8 cellular contexts compared by ENCODE assay signal in the genomic region with DNA sequence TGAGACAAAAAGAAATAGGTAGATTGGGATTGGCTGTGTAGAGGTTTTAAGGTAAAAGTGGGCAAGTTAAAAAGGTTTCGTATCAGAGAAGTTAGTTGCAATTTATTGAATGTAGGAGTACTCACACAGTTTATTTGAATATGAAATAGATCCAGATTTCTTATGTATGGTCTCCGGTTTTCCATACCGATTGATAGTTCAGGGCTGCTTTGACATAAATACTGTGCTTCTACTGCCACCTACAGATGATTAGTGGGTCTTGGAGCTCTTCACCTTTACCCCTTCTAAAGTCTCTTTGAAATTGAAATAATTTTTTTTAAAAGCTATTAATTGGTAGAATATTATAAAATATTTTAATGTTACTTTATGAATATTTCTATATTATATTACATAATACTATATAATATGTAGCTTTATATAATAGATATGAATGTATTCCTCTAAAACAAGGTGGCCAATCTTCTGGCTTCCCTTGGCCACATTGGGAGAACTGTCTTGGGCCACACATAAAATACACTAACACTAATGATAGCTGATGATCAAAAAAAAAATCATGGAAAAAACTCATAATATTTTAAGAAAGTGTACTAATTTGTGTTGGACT. TPM values are rescaled to one million over a fixed set of nuclear protein-coding genes. Genes with fewer than 3 reads are reported as not detected.
DNase-seq lines count a peak whose midpoint lies in the region; ATAC-seq and TF ChIP-seq lines count a peak whose summit lies in the region.

No MANE protein-coding gene starts in this region.

- no peaks in the 10 kb centered on the region for H3K36me3 ChIP-seq in OCI-LY3 (replicated peaks; ENCODE audit: low read depth, low read length)
- H3K36me3 ChIP-seq in lung (ENCODE audit: control insufficient read depth in 2 of 2, insufficient read depth in 2 of 2, low read length in 2 of 2) = peaks cover 0 to 4% of the 10 kb centered on the region in 2 donors

- H3K79me2 ChIP-seq in OCI-LY3 (ENCODE audit: low read length) = no peaks in the 10 kb centered on the region

- DNase-seq in NCI-H1436 (lab: John Stamatoyannopoulos, UW) (peak; percentile 30), NCI-H1436 treated with DMSO at 0.1 percent for 48 hours (lab: John Stamatoyannopoulos, UW) (no peak), cerebellar cortex (ENCODE audit: low spot score) (peak; percentile 67), lung (ENCODE audit: low spot score) (no peak)

- peak overlapping the region; percentile 17 for H3K4me3 ChIP-seq in OCI-LY3 (ENCODE audit: low read length)
- no peak overlapping the region for H3K4me3 ChIP-seq in lung

- H3K4me2 ChIP-seq in OCI-LY3 (ENCODE audit: low read length) = peak overlapping the region; percentile 57

- 38% methylated on average over 3 of the region's 3 CpGs for WGBS in lung, 2 donors

- H3K9me3 ChIP-seq in OCI-LY3 (ENCODE audit: insufficient read depth, low read length) = no peaks in the 10 kb centered on the region
- no peaks in the 10 kb centered on the region for H3K9me3 ChIP-seq in lung (ENCODE audit: control insufficient read depth in 2 of 2, insufficient read depth in 1 of 2, low read length in 1 of 2)

- H4K20me1 ChIP-seq in OCI-LY3 (ENCODE audit: insufficient read depth, low read length) = 0 out of 2 replicates have a peak, but pooled peaks cover 7% of the 10 kb centered on the region

- TF ChIP-seq CTCF in OCI-LY3 (IDR thresholded peaks at IDR 0.05; ENCODE audit: low read depth, low read length) = peak; percentile 77
- TF ChIP-seq CTCF in lung (IDR thresholded peaks at IDR 0.05; ENCODE audit: control extremely low read depth, extremely low read depth) = peak; percentile 57

- no peak overlapping the region for H3K9ac ChIP-seq in OCI-LY3 (ENCODE audit: low read length)

- H2AFZ ChIP-seq in OCI-LY3 (ENCODE audit: low read depth, low read length) = no peak overlapping the region

- H3K27me3 ChIP-seq in OCI-LY3 (ENCODE audit: low read depth, low read length) (peaks cover 7% of the 10 kb centered on the region; the same call in 1 of the 2 replicates), lung (ENCODE audit: control insufficient read depth, insufficient read depth) (no peaks in the 10 kb centered on the region)

- no peak overlapping the region for H3K27ac ChIP-seq in OCI-LY3 (ENCODE audit: low read length)
- no peak overlapping the region for H3K27ac ChIP-seq in lung (ENCODE audit: low read depth in 1 of 2, low read length in 1 of 2)

- ATAC-seq in HG02938 (IDR thresholded peaks at IDR 0.05; ENCODE audit: unreplicated experiment) = peak; percentile 46
- no peak for ATAC-seq in lung (ENCODE audit: insufficient read depth, low FRiP score)
- no peak for ATAC-seq in HG02642 (IDR thresholded peaks at IDR 0.05; ENCODE audit: poor library complexity, unreplicated experiment)
- no peak for ATAC-seq in GM19351 (IDR thresholded peaks at IDR 0.05; ENCODE audit: unreplicated experiment)

- peaks cover 43% of the 10 kb centered on the region for H3K4me1 ChIP-seq in OCI-LY3 (ENCODE audit: low read length)
- peaks cover 0 to 5% of the 10 kb centered on the region in 2 donors for H3K4me1 ChIP-seq in lung (ENCODE audit: control insufficient read depth in 2 of 2, insufficient read depth in 2 of 2, low read length in 2 of 2)

RNA-seq across cellular contexts. Expression of gene GPR18, which starts 7.7 kb away (rescaled TPM):
- total RNA-seq in lung = 1 to 10 TPM in 1 of 2 donors, under 1 TPM in 1; 0.21 to 1.3 TPM
- polyA plus RNA-seq in lung = under 1 TPM; 0.24 to 0.60 TPM

RNA-seq across cellular contexts. Expression of gene GPR183, which starts 41.3 kb away (rescaled TPM):
- 10 to 100 TPM in 1 of 2 donors, 1 to 10 TPM in 1; 6.3 to 38.3 TPM for total RNA-seq in lung
- 10 to 100 TPM in 1 of 2 donors, 1 to 10 TPM in 1; 6.6 to 25.5 TPM for polyA plus RNA-seq in lung

Comparison
In these comparisons a context has a peak if more than half of its experiments do, and no peak if none do; other contexts are left out.
1. DNase-seq: peak in NCI-H1436 (single experiment) and cerebellar cortex (single experiment); none in NCI-H1436 treated with DMSO at 0.1 percent for 48 hours (single experiment) and lung (single experiment).